17 cellular contexts compared by ENCODE assay signal in genomic region chr22:24990344-24990905, GRCh38. TPM values are rescaled to one million over a fixed set of nuclear protein-coding genes. Genes with fewer than 3 reads are reported as not detected.
DNase-seq lines count a peak whose midpoint lies in the region; ATAC-seq and TF ChIP-seq lines count a peak whose summit lies in the region.
"Had no signal": no experiment of that assay in that cellular context is flagged by ENCODE, and none has a peak within 500 bp of the region (broad histone marks: within the 10 kb centered on the region; RNA-seq: fewer than 3 reads in every experiment).

No MANE protein-coding gene starts in this region.

- H3K4me1 ChIP-seq in ACC112 (ENCODE audit: control insufficient read depth, insufficient read depth, low read length, unreplicated experiment) (peaks cover 49% of the 10 kb centered on the region), Peyer's patch (peaks cover 0 to 40% (median 2%) of the 10 kb centered on the region in 4 donors), gastrocnemius medialis (peaks cover 0 to 24% of the 10 kb centered on the region in 2 donors)
- H3K4me1 ChIP-seq: pancreas had no signal

- H3K36me3 ChIP-seq in ACC112 (ENCODE audit: insufficient read depth, low read length): no peaks in the 10 kb centered on the region
- H3K36me3 ChIP-seq in Peyer's patch: no peaks in the 10 kb centered on the region
- no peaks in the 10 kb centered on the region for H3K36me3 ChIP-seq in gastrocnemius medialis
- H3K36me3 ChIP-seq: pancreas, WERI-Rb-1 had no signal

- in situ Hi-C loops in gastrocnemius medialis (cut with MboI; ENCODE audit: low sequenced_read_pairs in 4 of 4): no loop called here

- H3K9me3 ChIP-seq in Peyer's patch (no peaks in the 10 kb centered on the region), gastrocnemius medialis (no peaks in the 10 kb centered on the region)
- H3K9me3 ChIP-seq: pancreas had no signal

- TF ChIP-seq CTCF in Peyer's patch (IDR thresholded peaks at IDR 0.05): no peak
- no peak for TF ChIP-seq CTCF in gastrocnemius medialis (IDR thresholded peaks at IDR 0.05 in 4 of 5, conservative IDR thresholded peaks at IDR 0.05 in 1 of 5)

- H3K4me3 ChIP-seq in ACC112 (ENCODE audit: low read depth, low read length) (no peak overlapping the region), Peyer's patch (no peak overlapping the region), gastrocnemius medialis (no peak overlapping the region)
- H3K4me3 ChIP-seq: pancreas had no signal

- no peak for DNase-seq in Peyer's patch
- no peak for DNase-seq in epithelial cell of prostate (ENCODE audit: low read depth, low spot score)
- no peak for DNase-seq in gastrocnemius medialis
- no peak for DNase-seq in kidney glomerular epithelial cell (lab: John Stamatoyannopoulos, UW)
- no peak for DNase-seq in epidermal melanocyte (ENCODE audit: insufficient read length, low spot score)
- DNase-seq in middle frontal gyrus (ENCODE audit: extremely low spot score, low spot score): no peak
- DNase-seq: left colon; NCI-H2081; NCI-H526; pancreas; stimulated activated naive CD4-positive, alpha-beta T cell treated with Interleukin-2 at 50 U/mL for 16 hours; WERI-Rb-1 had no signal

- TF ChIP-seq POLR2A in Peyer's patch (IDR thresholded peaks at IDR 0.05) (no peak), gastrocnemius medialis (IDR thresholded peaks at IDR 0.05) (no peak)

- peaks cover 5% of the 10 kb centered on the region for H3K79me2 ChIP-seq in ACC112 (ENCODE audit: control insufficient read depth, insufficient read depth, low read length, unreplicated experiment)

- peak overlapping the region; percentile 90; the same call in 1 of the 2 replicates for H3K27ac ChIP-seq in ACC112 (ENCODE audit: low read depth, low read length)
- H3K27ac ChIP-seq in Peyer's patch: peak overlapping the region in 3 of 4 donors; percentile 64 to 89 (median 85)
- H3K27ac ChIP-seq in epithelial cell of prostate: peak overlapping the region; percentile 97
- H3K27ac ChIP-seq in gastrocnemius medialis: peak overlapping the region; percentile 52 to 79 (median 68)
- H3K27ac ChIP-seq: pancreas, WERI-Rb-1 had no signal

- no peak overlapping the region for H2AFZ ChIP-seq in ACC112 (ENCODE audit: low read length, unreplicated experiment)

- no peak for ATAC-seq in gastrocnemius medialis
- ATAC-seq in HG02981 (IDR thresholded peaks at IDR 0.05; ENCODE audit: unreplicated experiment): no peak
- ATAC-seq: activated T-helper 17 cell treated with anti-CD3 and anti-CD28 coated beads, Interleukin-2, amount 50 U/mL, for 72 hours; pancreas had no signal

- H3K27me3 ChIP-seq in ACC112 (ENCODE audit: insufficient read depth, low read length) (no peaks in the 10 kb centered on the region), Peyer's patch (no peaks in the 10 kb centered on the region), gastrocnemius medialis (no peaks in the 10 kb centered on the region)
- H3K27me3 ChIP-seq: pancreas had no signal

- intact Hi-C loops in gastrocnemius medialis (cut with DNase I; ENCODE audit: low total_unique reads): no loop called here

RNA-seq across cellular contexts. Expression of gene KIAA1671, which starts 37.9 kb away (rescaled TPM):
- total RNA-seq in Peyer's patch (100 to 1,000 TPM in 3 of 4 donors, 10 to 100 TPM in 1; 41.3 to 149 (median 113) TPM), gastrocnemius medialis (10 to 100 TPM; 16.2 to 35.0 (median 21.7) TPM)

RNA-seq across cellular contexts. Expression of gene LHFPL7, which starts 43.9 kb away (rescaled TPM):
- total RNA-seq in Peyer's patch (not detected), gastrocnemius medialis (not detected)
- total RNA-seq: activated CD8-positive, alpha-beta memory T cell treated with anti-CD3 and anti-CD28 coated beads for 36 hours; activated T-helper 17 cell treated with anti-CD3 and anti-CD28 coated beads, Interleukin-2, amount 50 U/mL, for 72 hours; myocyte; pancreas had no signal
